Comparison of ENCODE assay signal across 9 cellular contexts in the genomic region with DNA sequence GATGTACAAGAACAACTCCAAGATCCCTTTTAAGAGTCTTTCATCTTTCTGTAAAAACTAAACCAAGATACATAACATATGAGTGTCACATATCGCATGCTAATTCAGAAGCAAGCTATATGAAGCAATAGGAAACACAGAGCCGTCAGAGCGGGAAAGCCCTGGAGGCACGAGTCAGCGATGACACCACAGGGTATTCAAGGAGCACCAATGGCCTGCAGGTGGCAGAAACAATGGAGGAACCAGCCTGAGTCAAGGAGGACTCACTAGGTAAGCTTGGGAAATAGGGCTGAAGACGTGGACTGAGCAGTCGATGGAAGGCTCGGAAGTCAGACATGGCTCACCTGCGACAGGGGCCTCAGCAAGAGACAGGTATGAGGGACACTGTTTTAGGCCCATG.
DNase-seq lines count a peak whose midpoint lies in the region; ATAC-seq and TF ChIP-seq lines count a peak whose summit lies in the region.
"Had no signal": no experiment of that assay in that cellular context is flagged by ENCODE, and none has a peak within 500 bp of the region (broad histone marks: within the 10 kb centered on the region; RNA-seq: fewer than 3 reads in every experiment).

No MANE protein-coding gene starts in this region.

- H3K4me3 ChIP-seq in GM23248: no peak overlapping the region
- H3K4me3 ChIP-seq in RWPE2 (ENCODE audit: severe bottlenecking): no peak overlapping the region
- no peak overlapping the region for H3K4me3 ChIP-seq in mesendoderm (ENCODE audit: low read length)

- no peak overlapping the region for H2BK5ac ChIP-seq in mesendoderm (ENCODE audit: low read length)

- in situ Hi-C loops in GM23248 (cut with MboI): no loop called here

- H3K4me3 Mint-ChIP-seq in activated naive CD8-positive, alpha-beta T cell treated with anti-CD3 and anti-CD28 coated beads, Interleukin-2, amount 50 U/mL, for 24 hours: peak overlapping the region; percentile 10
- H3K4me3 Mint-ChIP-seq: nephron had no signal

- ATAC-seq in RWPE2 (ENCODE audit: low read depth) (peak; percentile 97), GM21381 (IDR thresholded peaks at IDR 0.05; ENCODE audit: unreplicated experiment) (no peak), left lobe of liver (no peak)
- peak; percentile 65 for ATAC-seq in activated naive CD8-positive, alpha-beta T cell treated with anti-CD3 and anti-CD28 coated beads, Interleukin-2, amount 50 U/mL, for 24 hours

- peak overlapping the region; percentile 5 for H3K56ac ChIP-seq in mesendoderm (ENCODE audit: low read length)

- H3K27me3 ChIP-seq in GM23248 (replicated peaks; ENCODE audit: insufficient read depth) (no peaks in the 10 kb centered on the region), RWPE2 (ENCODE audit: insufficient read depth, poor library complexity, severe bottlenecking) (no peaks in the 10 kb centered on the region), mesendoderm (ENCODE audit: insufficient read depth, low read length, poor library complexity) (no peaks in the 10 kb centered on the region)

- no peaks in the 10 kb centered on the region for H4K20me1 ChIP-seq in GM23248 (ENCODE audit: insufficient read depth)

- H3K4me1 Mint-ChIP-seq in activated naive CD8-positive, alpha-beta T cell treated with anti-CD3 and anti-CD28 coated beads, Interleukin-2, amount 50 U/mL, for 24 hours: peaks cover 96% of the 10 kb centered on the region

- H3K36me3 ChIP-seq in GM23248 (ENCODE audit: low read depth) (no peaks in the 10 kb centered on the region), RWPE2 (ENCODE audit: low read depth) (no peaks in the 10 kb centered on the region), mesendoderm (ENCODE audit: control insufficient read depth, insufficient read depth, low read length) (no peaks in the 10 kb centered on the region)

- H3K79me2 ChIP-seq in GM23248 (ENCODE audit: insufficient read depth): no peaks in the 10 kb centered on the region; the same call in 1 of the 2 replicates
- peaks cover 13% of the 10 kb centered on the region for H3K79me2 ChIP-seq in mesendoderm (ENCODE audit: control insufficient read depth, insufficient read depth, low read length)

- no peaks in the 10 kb centered on the region for H3K9me3 Mint-ChIP-seq in activated naive CD8-positive, alpha-beta T cell treated with anti-CD3 and anti-CD28 coated beads, Interleukin-2, amount 50 U/mL, for 24 hours
- H3K9me3 Mint-ChIP-seq: nephron had no signal

- DNase-seq in GM23248: peak; percentile 53
- DNase-seq in RWPE2 (ENCODE audit: low spot score): peak; percentile 80
- DNase-seq in activated naive CD8-positive, alpha-beta T cell treated with anti-CD3 and anti-CD28 coated beads, Interleukin-2, amount 50 U/mL, for 24 hours: peak; percentile 64
- DNase-seq in mesendoderm: peak; percentile 91
- DNase-seq in AG20443 (ENCODE audit: low spot score): no peak
- no peak for DNase-seq in DMS79 treated with DMSO at 0.1 percent for 48 hours (lab: John Stamatoyannopoulos, UW)
- no peak for DNase-seq in left lobe of liver (ENCODE audit: low spot score)

- peak overlapping the region; percentile 76 for H3K27ac Mint-ChIP-seq in activated naive CD8-positive, alpha-beta T cell treated with anti-CD3 and anti-CD28 coated beads, Interleukin-2, amount 50 U/mL, for 24 hours

- H3K79me1 ChIP-seq in mesendoderm (ENCODE audit: low read length): peaks cover 18% of the 10 kb centered on the region

- H3K36me3 Mint-ChIP-seq in activated naive CD8-positive, alpha-beta T cell treated with anti-CD3 and anti-CD28 coated beads, Interleukin-2, amount 50 U/mL, for 24 hours (ENCODE audit: low read depth): peaks cover 35% of the 10 kb centered on the region

- H3K27me3 Mint-ChIP-seq in activated naive CD8-positive, alpha-beta T cell treated with anti-CD3 and anti-CD28 coated beads, Interleukin-2, amount 50 U/mL, for 24 hours: no peaks in the 10 kb centered on the region

- H3K23ac ChIP-seq in mesendoderm (ENCODE audit: low read length): no peak overlapping the region

- no peak overlapping the region for H3K18ac ChIP-seq in mesendoderm (ENCODE audit: low read length)

- no peaks in the 10 kb centered on the region for H3K9me2 ChIP-seq in GM23248 (ENCODE audit: insufficient read depth)

- H3F3A ChIP-seq in GM23248 (ENCODE audit: insufficient read depth): no peaks in the 10 kb centered on the region

- H3K4me1 ChIP-seq in GM23248 (ENCODE audit: insufficient read depth) (no peaks in the 10 kb centered on the region), RWPE2 (ENCODE audit: insufficient read depth, poor library complexity, severe bottlenecking) (peaks cover 14% of the 10 kb centered on the region), mesendoderm (ENCODE audit: control insufficient read depth, low read depth, low read length) (peaks cover 2% of the 10 kb centered on the region)

- WGBS in GM23248 (ENCODE audit: low coverage in 1 of 2, low lambda C conversion rate in 2 of 2, missing lambda C conversion rate in 2 of 2), 2 experiments: 81% methylated on average over 8 to 9 of the region's 9 CpGs
- no CpG with 5 or more reads among the region's 9 CpGs for WGBS in mesendoderm (ENCODE audit: extremely low coverage, insufficient coverage, low lambda C conversion rate)

- H2BK15ac ChIP-seq in mesendoderm (replicated peaks; ENCODE audit: low read depth): no peak overlapping the region

- H4K5ac ChIP-seq in mesendoderm (ENCODE audit: low read length): no peak overlapping the region

- H2AFZ ChIP-seq in GM23248: no peak overlapping the region

- H4K8ac ChIP-seq in mesendoderm (ENCODE audit: low read depth, low read length): no peak overlapping the region

- H3K27ac ChIP-seq in GM23248 (no peak overlapping the region), RWPE2 (ENCODE audit: poor library complexity, severe bottlenecking) (no peak overlapping the region), mesendoderm (ENCODE audit: low read depth, low read length) (no peak overlapping the region)

- H3K4ac ChIP-seq in mesendoderm (ENCODE audit: low read depth, low read length): no peak overlapping the region

- no peak overlapping the region for H2AK5ac ChIP-seq in mesendoderm (ENCODE audit: low read length)

- H3K9ac ChIP-seq in GM23248 (no peak overlapping the region), mesendoderm (ENCODE audit: low read length) (no peak overlapping the region)

- no peak overlapping the region for H2BK120ac ChIP-seq in mesendoderm (ENCODE audit: low read depth, low read length)

- H3K4me2 ChIP-seq in GM23248 (ENCODE audit: unreplicated experiment): no peak overlapping the region
- no peak overlapping the region for H3K4me2 ChIP-seq in mesendoderm (ENCODE audit: low read length)

- H3K9me3 ChIP-seq in GM23248 (ENCODE audit: low read depth) (no peaks in the 10 kb centered on the region), RWPE2 (ENCODE audit: severe bottlenecking) (no peaks in the 10 kb centered on the region)

- TF ChIP-seq CTCF in RWPE2 (IDR thresholded peaks at IDR 0.05; ENCODE audit: poor library complexity, severe bottlenecking): peak; percentile 53

Comparison
In these comparisons a context has a peak if more than half of its experiments do, and no peak if none do; other contexts are left out.
1. DNase-seq: peak in GM23248 (single experiment), RWPE2 (single experiment), activated naive CD8-positive, alpha-beta T cell treated with anti-CD3 and anti-CD28 coated beads, Interleukin-2, amount 50 U/mL, for 24 hours (single experiment) and mesendoderm (single experiment); none in AG20443 (single experiment), DMS79 treated with DMSO at 0.1 percent for 48 hours (single experiment) and left lobe of liver (single experiment).
2. ATAC-seq: peak in RWPE2 (single experiment) and activated naive CD8-positive, alpha-beta T cell treated with anti-CD3 and anti-CD28 coated beads, Interleukin-2, amount 50 U/mL, for 24 hours (single experiment); none in GM21381 (single experiment) and left lobe of liver (single experiment).